Comparison of ENCODE assay signal across 9 cellular contexts in genomic region chr9:104872959-104873850, GRCh38. TPM values are rescaled to one million over a fixed set of nuclear protein-coding genes. Genes with fewer than 3 reads are reported as not detected.
DNase-seq lines count a peak whose midpoint lies in the region; ATAC-seq and TF ChIP-seq lines count a peak whose summit lies in the region.
"Had no signal": no experiment of that assay in that cellular context is flagged by ENCODE, and none has a peak within 500 bp of the region (broad histone marks: within the 10 kb centered on the region; RNA-seq: fewer than 3 reads in every experiment).

No MANE protein-coding gene starts in this region.

- peaks cover 0 to 5% of the 10 kb centered on the region in 2 donors for H3K36me3 ChIP-seq in lung (ENCODE audit: control insufficient read depth in 2 of 2, insufficient read depth in 2 of 2, low read length in 2 of 2)

- H3K4me1 ChIP-seq in lung (ENCODE audit: control insufficient read depth in 2 of 2, insufficient read depth in 2 of 2, low read length in 2 of 2) = peaks cover 9 to 28% of the 10 kb centered on the region in 2 donors

- H3K27ac ChIP-seq in coronary artery (peak overlapping the region; percentile 65 to 66), lung (ENCODE audit: low read depth in 1 of 2, low read length in 1 of 2) (peak overlapping the region; percentile 58 to 83)

- H3K9me3 ChIP-seq in lung (ENCODE audit: control insufficient read depth in 2 of 2, insufficient read depth in 1 of 2, low read length in 1 of 2) = no peaks in the 10 kb centered on the region

- 52 to 63% methylated on average over 6 of the region's 6 CpGs for WGBS in lung, 2 donors

- TF ChIP-seq CTCF in coronary artery (IDR thresholded peaks at IDR 0.05) = no peak
- no peak for TF ChIP-seq CTCF in lung (IDR thresholded peaks at IDR 0.05; ENCODE audit: control extremely low read depth, extremely low read depth)

- ATAC-seq in lung (ENCODE audit: insufficient read depth, low FRiP score) = peak; percentile 63
- no peak for ATAC-seq in GM18511 (IDR thresholded peaks at IDR 0.05; ENCODE audit: unreplicated experiment)
- no peak for ATAC-seq in HG03095 (IDR thresholded peaks at IDR 0.05; ENCODE audit: unreplicated experiment)

- H3K4me3 ChIP-seq in coronary artery (no peak overlapping the region), lung (no peak overlapping the region)

- no peaks in the 10 kb centered on the region for H3K27me3 ChIP-seq in lung (ENCODE audit: control insufficient read depth, insufficient read depth)

- DNase-seq in stimulated activated CD4-positive, alpha-beta T cell treated with anti-CD3 and anti-CD28 coated beads, Interleukin-1b, Interleukin-23, amount 100 ng/mL, for 48 hours = peak; percentile 10
- DNase-seq in stimulated activated CD4-positive, alpha-beta T cell treated with anti-CD3 and anti-CD28 coated beads, Interleukin-2, amount 100 ng/mL, for 24 hours = no peak
- DNase-seq in coronary artery (ENCODE audit: low spot score) = no peak
- peak; percentile 34 for DNase-seq in lung (ENCODE audit: low spot score)
- DNase-seq in NCI-H2196 (lab: John Stamatoyannopoulos, UW; ENCODE audit: unreplicated experiment) = no peak
- DNase-seq in NCI-H526 treated with DMSO at 0.1 percent for 48 hours (lab: John Stamatoyannopoulos, UW) = no peak
- DNase-seq: NCI-H2029 treated with DMSO at 0.1 percent for 48 hours had no signal

RNA-seq across cellular contexts. Expression of gene ABCA1, which starts 54.8 kb away (rescaled TPM):
- total RNA-seq in lung = 100 to 1,000 TPM in 1 of 2 donors, 10 to 100 TPM in 1; 19.1 to 140 TPM
- polyA plus RNA-seq in lung = 10 to 100 TPM in 1 of 2 donors, 1 to 10 TPM in 1; 5.4 to 14.4 TPM

Comparison
In these comparisons a context has a peak if more than half of its experiments do, and no peak if none do; other contexts are left out.
1. DNase-seq: peak in stimulated activated CD4-positive, alpha-beta T cell treated with anti-CD3 and anti-CD28 coated beads, Interleukin-1b, Interleukin-23, amount 100 ng/mL, for 48 hours (single experiment) and lung (single experiment); none in stimulated activated CD4-positive, alpha-beta T cell treated with anti-CD3 and anti-CD28 coated beads, Interleukin-2, amount 100 ng/mL, for 24 hours (0 of 2), coronary artery (single experiment), NCI-H2196 (single experiment) and NCI-H526 treated with DMSO at 0.1 percent for 48 hours (single experiment).